21 cellular contexts compared by ENCODE assay signal in genomic region chr3:98482717-98483482, GRCh38. TPM values are rescaled to one million over a fixed set of nuclear protein-coding genes. Genes with fewer than 3 reads are reported as not detected.
A peak's percentile ranks its signal among the peaks of the same experiment; 100 is the strongest.
DNase-seq lines count a peak whose midpoint lies in the region; ATAC-seq and TF ChIP-seq lines count a peak whose summit lies in the region.
"Had no signal": no experiment of that assay in that cellular context is flagged by ENCODE, and none has a peak within 500 bp of the region (broad histone marks: within the 10 kb centered on the region; RNA-seq: fewer than 3 reads in every experiment).

No MANE protein-coding gene starts in this region.

- H3K4me2 ChIP-seq in mammary epithelial cell (ENCODE audit: insufficient read depth, low read depth, low read length), result peak overlapping the region; percentile 52

- in situ Hi-C loops in mammary epithelial cell (cut with MboI; ENCODE audit: low sequenced_read_pairs in 2 of 2), result no loop called here

- H3K4me1 ChIP-seq in mammary epithelial cell (ENCODE audit: insufficient read depth, low read length) (peaks cover 19% of the 10 kb centered on the region), adrenal gland (replicated peaks in 1 of 2) (no peaks in the 10 kb centered on the region)
- H3K4me1 ChIP-seq: HAP-1, tibial artery had no signal

- H3K9ac ChIP-seq in mammary epithelial cell (ENCODE audit: insufficient read depth, low read length), result no peak overlapping the region

- no peaks in the 10 kb centered on the region for H3K9me3 ChIP-seq in mammary epithelial cell (replicated peaks; ENCODE audit: insufficient read depth, low read length)
- no peaks in the 10 kb centered on the region for H3K9me3 ChIP-seq in adrenal gland (replicated peaks in 1 of 3)
- H3K9me3 ChIP-seq: HAP-1 had no signal

- H4K20me1 ChIP-seq in mammary epithelial cell (ENCODE audit: insufficient read depth, low read length), result no peaks in the 10 kb centered on the region

- TF ChIP-seq CTCF in NB4 (IDR thresholded peaks at IDR 0.05; ENCODE audit: low read depth, low read length) (no peak), mammary epithelial cell (conservative IDR thresholded peaks at IDR 0.05 in 1 of 2, IDR thresholded peaks at IDR 0.05 in 1 of 2; ENCODE audit: extremely low read depth in 1 of 2, insufficient read depth in 1 of 2, low read depth in 1 of 2, low read length in 2 of 2) (no peak), adrenal gland (IDR thresholded peaks at IDR 0.05) (no peak)

- dilution Hi-C loops in mammary epithelial cell (cut with HindIII; ENCODE audit: low sequenced_read_pairs), result no loop called here

- H3K36me3 ChIP-seq in mammary epithelial cell (ENCODE audit: insufficient read depth, low read length) (no peaks in the 10 kb centered on the region), adrenal gland (replicated peaks in 1 of 2) (no peaks in the 10 kb centered on the region)
- H3K36me3 ChIP-seq: HAP-1 had no signal

- WGBS in mammary epithelial cell (ENCODE audit: low coverage, missing lambda C conversion rate), result 10% methylated on average over 3 of the region's 3 CpGs
- 58 to 83% (median 67%) methylated on average over 2 to 3 of the region's 3 CpGs for WGBS in adrenal gland, 4 donors

- peak overlapping the region; percentile 49 for H3K27ac ChIP-seq in mammary epithelial cell (ENCODE audit: insufficient read depth, low read depth, low read length)
- H3K27ac ChIP-seq in adrenal gland, result no peak overlapping the region
- H3K27ac ChIP-seq: 22Rv1, C4-2B, dorsolateral prefrontal cortex, tibial artery had no signal

- DNase-seq in DMS53 (lab: John Stamatoyannopoulos, UW) (peak; percentile 6), DMS53 treated with DMSO at 0.1 percent for 48 hours (lab: John Stamatoyannopoulos, UW; ENCODE audit: unreplicated experiment) (no peak), NB4 (ENCODE audit: low read depth) (peak; percentile 6), mammary epithelial cell (peak; percentile 77), posterior vena cava (ENCODE audit: low spot score) (peak; percentile 44), NCI-H2171 treated with DMSO at 0.1 percent for 48 hours (lab: John Stamatoyannopoulos, UW) (no peak), adrenal gland (no peak)
- DNase-seq: activated CD4-positive, alpha-beta T cell treated with anti-CD3 and anti-CD28 coated beads, Interleukin-2, amount 50 U/mL, for 48 hours; activated T-cell treated with anti-CD3 and anti-CD28 coated beads, Interleukin-2, amount 50 U/mL, for 24 hours; DMS79 treated with DMSO at 0.1 percent for 48 hours; dorsolateral prefrontal cortex; NCI-H187; NCI-H524; nephron progenitor cell; tibial artery had no signal

- intact Hi-C loops in mammary epithelial cell (cut with micrococcal nuclease) (loop anchor here (1.0 kb wide), 2 partner anchors 30 to 37 kb away; no protein-coding TSS in a partner anchor), posterior vena cava (cut with DNase I) (no loop called here), adrenal gland (cut with DNase I) (no loop called here)

- no peaks in the 10 kb centered on the region for H3K27me3 ChIP-seq in mammary epithelial cell (ENCODE audit: insufficient read depth, low read length)
- H3K27me3 ChIP-seq in adrenal gland, result no peaks in the 10 kb centered on the region
- H3K27me3 ChIP-seq: tibial artery had no signal

- CTCF ChIA-PET in mammary epithelial cell (lab: Charles Lee; ENCODE audit: low non-redundant PET), result no interaction called here

- H3K4me3 ChIP-seq in NB4 (ENCODE audit: low read depth, low read length), result no peak overlapping the region
- no peak overlapping the region for H3K4me3 ChIP-seq in mammary epithelial cell (replicated peaks in 1 of 3; ENCODE audit: insufficient read depth in 1 of 3, low read depth in 2 of 3, low read length in 3 of 3)
- H3K4me3 ChIP-seq in adrenal gland, result no peak overlapping the region
- H3K4me3 ChIP-seq: dorsolateral prefrontal cortex, HAP-1, tibial artery had no signal

- H2AFZ ChIP-seq in mammary epithelial cell (ENCODE audit: low read depth, low read length), result peak overlapping the region; percentile 81

- TF ChIP-seq POLR2A in NB4 (IDR thresholded peaks at IDR 0.05; ENCODE audit: extremely low read depth, insufficient read length) (no peak), adrenal gland (IDR thresholded peaks at IDR 0.05) (no peak)

- TSS peak; percentile 26 for BruUV-seq in mammary epithelial cell (replicated peaks; lab: Mats Ljungman, UMichigan)

- ATAC-seq in HG03196 (IDR thresholded peaks at IDR 0.05; ENCODE audit: unreplicated experiment), result no peak
- ATAC-seq: stimulated activated memory B cell treated with anti-CD40 and anti-IgM and Interleukin-4, amounts not matched to agents 10 μg/mL and 1 μg/mL and 100 μg/mL, for 72 hours had no signal

- H3K79me2 ChIP-seq in mammary epithelial cell (ENCODE audit: insufficient read depth, low read length), result no peaks in the 10 kb centered on the region

RNA-seq across cellular contexts. Expression of gene OR5K2, which starts 14.6 kb away (rescaled TPM):
- total RNA-seq in mammary epithelial cell, result not detected
- polyA plus RNA-seq in mammary epithelial cell, result not detected
- not detected for polyA minus RNA-seq in mammary epithelial cell
- total RNA-seq in posterior vena cava, result not detected
- total RNA-seq in adrenal gland, result not detected
- not detected for polyA plus RNA-seq in adrenal gland
- total RNA-seq: dorsolateral prefrontal cortex, HT1080 had no signal

RNA-seq across cellular contexts. Expression of gene OR5K1, which starts 19.9 kb away (rescaled TPM):
- total RNA-seq in mammary epithelial cell (not detected), posterior vena cava (not detected), adrenal gland (not detected)
- polyA plus RNA-seq in mammary epithelial cell (not detected), adrenal gland (not detected)
- not detected for polyA minus RNA-seq in mammary epithelial cell
- total RNA-seq: dorsolateral prefrontal cortex, HT1080 had no signal

RNA-seq across cellular contexts. Expression of gene CLDND1, which starts 39.8 kb away (rescaled TPM):
- total RNA-seq in mammary epithelial cell (10 to 100 TPM; 76.9 to 90.0 TPM), posterior vena cava (100 to 1,000 TPM; 105 to 114 TPM), adrenal gland (100 to 1,000 TPM in 1 of 8 donors, 10 to 100 TPM in 7; 45.3 to 112 (median 64.2) TPM)
- polyA plus RNA-seq in mammary epithelial cell (72.5 TPM), adrenal gland (10 to 100 TPM; 52.7 to 88.5 (median 61.8) TPM)
- 43.8 TPM for polyA minus RNA-seq in mammary epithelial cell

RNA-seq across cellular contexts. Expression of gene GPR15, which starts 48.9 kb away (rescaled TPM):
- total RNA-seq in mammary epithelial cell (not detected), posterior vena cava (not detected), adrenal gland (under 1 TPM in 2 of 8 donors, not detected in 6; 0.14 to 0.39 TPM)
- polyA plus RNA-seq in mammary epithelial cell (not detected), adrenal gland (not detected)
- not detected for polyA minus RNA-seq in mammary epithelial cell
- total RNA-seq: HT1080 had no signal

Comparison
In these comparisons a context has a peak if more than half of its experiments do, and no peak if none do; other contexts are left out.
1. DNase-seq: peak in DMS53 (single experiment), NB4 (single experiment), mammary epithelial cell (single experiment) and posterior vena cava (single experiment); none in DMS53 treated with DMSO at 0.1 percent for 48 hours (single experiment), NCI-H2171 treated with DMSO at 0.1 percent for 48 hours (single experiment) and adrenal gland (0 of 7).